In genomic region chr17:75645501-75645888, GRCh38 we compare ENCODE assay signal across 9 cellular contexts. TPM values are rescaled to one million over a fixed set of nuclear protein-coding genes. Genes with fewer than 3 reads are reported as not detected.
DNase-seq lines count a peak whose midpoint lies in the region; ATAC-seq and TF ChIP-seq lines count a peak whose summit lies in the region.
"Had no signal": no experiment of that assay in that cellular context is flagged by ENCODE, and none has a peak within 500 bp of the region (broad histone marks: within the 10 kb centered on the region; RNA-seq: fewer than 3 reads in every experiment).

No MANE protein-coding gene starts in this region.

- intact Hi-C loops in dorsolateral prefrontal cortex (cut with DNase I): no loop called here
- intact Hi-C loops in natural killer cell (cut with micrococcal nuclease): no loop called here

- H3K9me3 Mint-ChIP-seq in natural killer cell: no peaks in the 10 kb centered on the region

- H3K4me3 ChIP-seq in dorsolateral prefrontal cortex: peak overlapping the region in 4 of 59 donors; percentile 2 to 40 (median 28)

- no peaks in the 10 kb centered on the region for H3K27me3 ChIP-seq in dorsolateral prefrontal cortex

- peak overlapping the region; percentile 69 to 86 for H3K27ac Mint-ChIP-seq in natural killer cell

- no peaks in the 10 kb centered on the region for H3K36me3 Mint-ChIP-seq in natural killer cell

- H3K27ac ChIP-seq in dorsolateral prefrontal cortex: peak overlapping the region; percentile 77 to 100 (median 97)

- peak; percentile 65 for DNase-seq in DMS153 treated with DMSO at 0.1 percent for 48 hours (lab: John Stamatoyannopoulos, UW; ENCODE audit: unreplicated experiment)
- DNase-seq in NCI-H2171 (lab: John Stamatoyannopoulos, UW): peak; percentile 87
- DNase-seq in dorsolateral prefrontal cortex: peak in 2 of 10 donors; percentile 28 to 40
- no peak for DNase-seq in natural killer cell
- DNase-seq in amygdala (lab: John Stamatoyannopoulos, UW): no peak
- no peak for DNase-seq in globus pallidus (ENCODE audit: low spot score)
- DNase-seq: NCI-H1436 had no signal

- no peak for TF ChIP-seq CTCF in dorsolateral prefrontal cortex (IDR thresholded peaks at IDR 0.05 in 54 of 56, conservative IDR thresholded peaks at IDR 0.05 in 2 of 56; ENCODE audit: low read depth in 1 of 56, partially characterized antibody in 56 of 56)
- TF ChIP-seq CTCF in natural killer cell (IDR thresholded peaks at IDR 0.05): no peak

- no peak for ATAC-seq in natural killer cell
- ATAC-seq in HG03460 (IDR thresholded peaks at IDR 0.05; ENCODE audit: unreplicated experiment): no peak
- no peak for ATAC-seq in GM18909 (IDR thresholded peaks at IDR 0.05; ENCODE audit: poor library complexity, unreplicated experiment)

- peaks cover 14 to 15% of the 10 kb centered on the region in 2 donors for H3K4me1 Mint-ChIP-seq in natural killer cell

- no peaks in the 10 kb centered on the region for H3K27me3 Mint-ChIP-seq in natural killer cell (ENCODE audit: low read depth in 2 of 2)

- no peak overlapping the region for H3K4me3 Mint-ChIP-seq in natural killer cell

RNA-seq across cellular contexts. Expression of gene SMIM5, which starts 12.3 kb away (rescaled TPM):
- total RNA-seq in dorsolateral prefrontal cortex (10 to 100 TPM in 18 of 120 experiments, 1 to 10 TPM in 101, under 1 TPM in 1; 0.95 to 34.0 (median 5.6) TPM), natural killer cell (1 to 10 TPM in 2 of 3 donors, under 1 TPM in 1; 0.95 to 2.0 (median 1.5) TPM)

RNA-seq across cellular contexts. Expression of gene RECQL5, which starts 21.5 kb away (rescaled TPM):
- total RNA-seq in dorsolateral prefrontal cortex (10 to 100 TPM; 31.3 to 74.3 (median 47.5) TPM), natural killer cell (10 to 100 TPM; 33.4 to 39.1 (median 34.3) TPM)

RNA-seq across cellular contexts. Expression of gene SAP30BP, which starts 21.6 kb away (rescaled TPM):
- total RNA-seq in dorsolateral prefrontal cortex (100 to 1,000 TPM in 23 of 120 experiments, 10 to 100 TPM in 97; 65.3 to 160 (median 88.1) TPM), natural killer cell (100 to 1,000 TPM; 234 to 246 (median 240) TPM)

RNA-seq across cellular contexts. Expression of gene MYO15B, which starts 57.9 kb away (rescaled TPM):
- 100 to 1,000 TPM in 71 of 120 experiments, 10 to 100 TPM in 49; 51.8 to 266 (median 108) TPM for total RNA-seq in dorsolateral prefrontal cortex
- total RNA-seq in natural killer cell: 100 to 1,000 TPM; 336 to 372 (median 339) TPM

Comparison
In these comparisons a context has a peak if more than half of its experiments do, and no peak if none do; other contexts are left out.
1. DNase-seq: peak in DMS153 treated with DMSO at 0.1 percent for 48 hours (single experiment) and NCI-H2171 (single experiment); none in natural killer cell (single experiment), amygdala (0 of 56) and globus pallidus (single experiment).